14 cellular contexts compared by ENCODE assay signal in genomic region chr3:112411425-112411824, GRCh38.
DNase-seq lines count a peak whose midpoint lies in the region; ATAC-seq, FAIRE-seq and TF ChIP-seq lines count a peak whose summit lies in the region.
"Had no signal": no experiment of that assay in that cellular context is flagged by ENCODE, and none has a peak within 500 bp of the region (broad histone marks: within the 10 kb centered on the region; RNA-seq: fewer than 3 reads in every experiment).

No MANE protein-coding gene starts in this region.

- BruUV-seq in PC-3 (replicated peaks; lab: Mats Ljungman, UMichigan): no TSS peak

- H3K9me3 ChIP-seq in heart left ventricle (no peaks in the 10 kb centered on the region), PC-3 (ENCODE audit: low read length) (no peaks in the 10 kb centered on the region)

- no peak overlapping the region for H3K56ac ChIP-seq in mesendoderm (ENCODE audit: low read length)

- no peaks in the 10 kb centered on the region for H3K79me2 ChIP-seq in mesendoderm (ENCODE audit: control insufficient read depth, insufficient read depth, low read length)
- H3K79me2 ChIP-seq in PC-3 (ENCODE audit: low read length): no peaks in the 10 kb centered on the region

- no peak overlapping the region for H2AFZ ChIP-seq in PC-3 (ENCODE audit: low read length)
- H2AFZ ChIP-seq: GM23338 had no signal

- H3K9me2 ChIP-seq in PC-3 (replicated peaks; ENCODE audit: low read length): no peaks in the 10 kb centered on the region

- no peaks in the 10 kb centered on the region for H4K20me1 ChIP-seq in PC-3 (ENCODE audit: low read length)

- 44 to 54% (median 50%) methylated on average over 3 of the region's 3 CpGs for WGBS in heart left ventricle, 4 donors
- WGBS in mesendoderm (ENCODE audit: extremely low coverage, insufficient coverage, low lambda C conversion rate): no CpG with 5 or more reads among the region's 3 CpGs

- no peak overlapping the region for H4K5ac ChIP-seq in mesendoderm (ENCODE audit: low read length)

- no peaks in the 10 kb centered on the region for H3K79me1 ChIP-seq in mesendoderm (ENCODE audit: low read length)

- H3K4ac ChIP-seq in mesendoderm (ENCODE audit: low read depth, low read length): no peak overlapping the region

- no peak overlapping the region for H2BK120ac ChIP-seq in mesendoderm (ENCODE audit: low read depth, low read length)

- H3K4me3 ChIP-seq in heart left ventricle: no peak overlapping the region
- no peak overlapping the region for H3K4me3 ChIP-seq in mesendoderm (ENCODE audit: low read length)
- H3K4me3 ChIP-seq in PC-3 (ENCODE audit: low read length): no peak overlapping the region
- H3K4me3 ChIP-seq: GM23338 had no signal

- no peak for TF ChIP-seq CTCF in heart left ventricle (IDR thresholded peaks at IDR 0.05)
- no peak for TF ChIP-seq CTCF in VCaP (conservative IDR thresholded peaks at IDR 0.05)
- TF ChIP-seq CTCF in PC-3 (conservative IDR thresholded peaks at IDR 0.05; ENCODE audit: low read depth, low read length): no peak

- CTCF ChIA-PET in PC-3 (lab: Charles Lee): no interaction called here

- H3K27ac ChIP-seq in heart left ventricle (no peak overlapping the region), VCaP (peak overlapping the region; percentile 93; the same call in 1 of the 2 replicates), mesendoderm (ENCODE audit: low read depth, low read length) (no peak overlapping the region), PC-3 (ENCODE audit: low read length) (no peak overlapping the region)
- H3K27ac ChIP-seq: HL-60 had no signal

- peak overlapping the region; percentile 34 for H3K18ac ChIP-seq in mesendoderm (ENCODE audit: low read length)

- H3F3A ChIP-seq in PC-3 (ENCODE audit: low read length, unreplicated experiment): no peaks in the 10 kb centered on the region

- no peak overlapping the region for H2BK15ac ChIP-seq in mesendoderm (replicated peaks; ENCODE audit: low read depth)

- no peak for FAIRE-seq in urothelium cell line (lab: Jason Lieb, UNC)

- POLR2A ChIA-PET in PC-3 (lab: Charles Lee; ENCODE audit: unreplicated experiment): no interaction called here

- H3K9ac ChIP-seq in mesendoderm (ENCODE audit: low read length) (no peak overlapping the region), PC-3 (ENCODE audit: low read length) (no peak overlapping the region)

- intact Hi-C loops in heart left ventricle (cut with DNase I) (no loop called here), cardiac septum (cut with DNase I) (no loop called here), PC-3 (cut with micrococcal nuclease) (no loop called here)

- peaks cover 0 to 4% (median 0%) of the 10 kb centered on the region in 12 donors for H3K4me1 ChIP-seq in heart left ventricle
- H3K4me1 ChIP-seq in mesendoderm (ENCODE audit: control insufficient read depth, low read depth, low read length): no peaks in the 10 kb centered on the region
- no peaks in the 10 kb centered on the region for H3K4me1 ChIP-seq in PC-3 (ENCODE audit: insufficient read depth, low read length)

- H3K4me2 ChIP-seq in mesendoderm (ENCODE audit: low read length) (no peak overlapping the region), PC-3 (ENCODE audit: low read length) (no peak overlapping the region)
- H3K4me2 ChIP-seq: GM23338 had no signal

- H2BK5ac ChIP-seq in mesendoderm (ENCODE audit: low read length): no peak overlapping the region

- TF ChIP-seq POLR2A in heart left ventricle (IDR thresholded peaks at IDR 0.05): no peak

- ATAC-seq in heart left ventricle (peak in 3 of 4 donors; percentile 47 to 81 (median 64)), PC-3 (no peak)
- ATAC-seq: GM23338 had no signal

- no peaks in the 10 kb centered on the region for H3K36me3 ChIP-seq in heart left ventricle
- H3K36me3 ChIP-seq in mesendoderm (ENCODE audit: control insufficient read depth, insufficient read depth, low read length): no peaks in the 10 kb centered on the region
- no peaks in the 10 kb centered on the region for H3K36me3 ChIP-seq in PC-3 (ENCODE audit: low read depth, low read length)

- no peak for DNase-seq in heart left ventricle
- no peak for DNase-seq in cardiac septum (ENCODE audit: low spot score)
- peak; percentile 40 for DNase-seq in mesendoderm
- DNase-seq in urothelium cell line (ENCODE audit: low spot score): no peak
- DNase-seq in NCI-H1417 treated with DMSO at 0.1 percent for 48 hours (lab: John Stamatoyannopoulos, UW): no peak
- no peak for DNase-seq in PC-3
- DNase-seq: CD8-positive, alpha-beta memory T cell; KBM-7; NCI-H1092 treated with DMSO at 0.1 percent for 48 hours; NCI-H2029 treated with DMSO at 0.1 percent for 48 hours; SHP77 treated with DMSO at 0.1 percent for 48 hours had no signal

- no peak overlapping the region for H2AK5ac ChIP-seq in mesendoderm (ENCODE audit: low read length)

- H3K23ac ChIP-seq in mesendoderm (ENCODE audit: low read length): no peak overlapping the region

- H4K8ac ChIP-seq in mesendoderm (ENCODE audit: low read depth, low read length): no peak overlapping the region

- H3K27me3 ChIP-seq in heart left ventricle (no peaks in the 10 kb centered on the region), mesendoderm (ENCODE audit: insufficient read depth, low read length, poor library complexity) (no peaks in the 10 kb centered on the region), PC-3 (ENCODE audit: low read length) (peaks cover 62% of the 10 kb centered on the region)
